8 cellular contexts compared by ENCODE assay signal in the genomic region with DNA sequence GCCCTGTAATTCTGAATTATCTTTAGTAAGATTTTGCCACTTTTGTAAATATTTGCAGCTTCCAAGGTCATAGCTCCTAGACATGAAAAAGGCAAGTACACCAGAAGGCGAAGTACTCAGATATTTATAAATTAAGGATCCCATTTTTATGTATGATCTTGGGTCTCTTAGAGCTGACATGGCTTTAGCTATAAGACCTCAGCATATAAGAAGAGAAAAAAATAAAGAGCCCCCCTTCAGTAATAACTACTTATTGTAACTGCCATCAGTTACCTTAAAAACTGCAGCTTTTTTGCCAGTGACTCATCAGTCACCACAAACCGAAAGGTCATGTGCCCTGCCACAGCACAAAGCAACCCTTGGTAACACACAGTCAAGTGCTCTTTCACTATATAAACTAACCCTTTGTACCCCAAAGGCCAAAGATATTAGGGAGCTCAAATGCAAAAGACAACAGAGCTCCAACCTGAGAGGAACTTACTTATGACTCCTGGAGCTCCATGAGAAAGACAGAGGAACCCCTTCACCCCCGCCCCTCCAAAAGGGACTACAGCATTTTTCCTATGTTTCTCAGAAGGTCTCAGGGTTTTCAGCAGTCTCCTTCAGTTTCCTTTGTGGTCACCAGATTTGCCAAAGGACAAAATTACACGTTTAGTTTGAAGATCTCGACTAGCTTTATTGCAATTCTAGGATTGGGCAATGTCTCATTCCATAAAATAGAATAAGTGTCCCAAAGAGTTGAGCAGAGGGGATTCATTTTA.
DNase-seq lines count a peak whose midpoint lies in the region; ATAC-seq and TF ChIP-seq lines count a peak whose summit lies in the region.

No MANE protein-coding gene starts in this region.

- H3K9me3 Mint-ChIP-seq in CD4-positive, CD25-positive, alpha-beta regulatory T cell: peaks cover 0 to 2% (median 0%) of the 10 kb centered on the region in 7 donors

- no peak for TF ChIP-seq CTCF in foreskin fibroblast (IDR thresholded peaks at IDR 0.05; ENCODE audit: low read depth, low read length)

- H3K27ac Mint-ChIP-seq in CD4-positive, CD25-positive, alpha-beta regulatory T cell: peak overlapping the region in 2 of 3 donors; percentile 23 to 58

- H3K36me3 ChIP-seq in CD4-positive, CD25-positive, alpha-beta regulatory T cell (ENCODE audit: control insufficient read depth, insufficient read depth, low read length): no peaks in the 10 kb centered on the region

- no peak overlapping the region for H3K4me3 Mint-ChIP-seq in CD4-positive, CD25-positive, alpha-beta regulatory T cell

- H3K4me1 Mint-ChIP-seq in CD4-positive, CD25-positive, alpha-beta regulatory T cell: peaks cover 0 to 15% (median 6%) of the 10 kb centered on the region in 4 donors

- H3K4me1 ChIP-seq in CD4-positive, CD25-positive, alpha-beta regulatory T cell (ENCODE audit: control insufficient read depth, insufficient read depth, low read length, poor library complexity, severe bottlenecking): peaks cover 5% of the 10 kb centered on the region

- DNase-seq in CD4-positive, CD25-positive, alpha-beta regulatory T cell: peak in 1 of 3 donors; percentile 70
- DNase-seq in HK-2 (ENCODE audit: unreplicated experiment) (peak; percentile 57), foreskin fibroblast (peak; percentile 69 to 76), iPS-NIHi7 (ENCODE audit: extremely low spot score) (no peak), SIG-M5 treated with dmso at 0.1 percent for 504 hours (lab: John Stamatoyannopoulos, UW; ENCODE audit: unreplicated experiment) (no peak)
- peak; percentile 4 to 15 for DNase-seq in activated CD4-positive, alpha-beta T cell treated with anti-CD3 and anti-CD28 coated beads for 24 hours (ENCODE audit: low read depth in 2 of 2)
- DNase-seq in stimulated activated CD8-positive, alpha-beta memory T cell treated with anti-CD3 and anti-CD28 coated beads, Interleukin-7, amount 100 ng/mL, for 24 hours (ENCODE audit: low read depth): peak; percentile 16

- no peaks in the 10 kb centered on the region for H3K36me3 Mint-ChIP-seq in CD4-positive, CD25-positive, alpha-beta regulatory T cell

- H3K27me3 Mint-ChIP-seq in CD4-positive, CD25-positive, alpha-beta regulatory T cell: no peaks in the 10 kb centered on the region

- H3K27ac ChIP-seq in CD4-positive, CD25-positive, alpha-beta regulatory T cell (ENCODE audit: insufficient read depth, low read length, poor library complexity, severe bottlenecking): no peak overlapping the region

- no peaks in the 10 kb centered on the region for H3K9me3 ChIP-seq in CD4-positive, CD25-positive, alpha-beta regulatory T cell (ENCODE audit: control insufficient read depth in 2 of 2, low read length in 2 of 2)

- no peaks in the 10 kb centered on the region for H3K27me3 ChIP-seq in CD4-positive, CD25-positive, alpha-beta regulatory T cell (ENCODE audit: control insufficient read depth, insufficient read depth, low read length)

- ATAC-seq in CD4-positive, CD25-positive, alpha-beta regulatory T cell (ENCODE audit: low read depth in 2 of 2): peak; percentile 86 to 89
- ATAC-seq in GM21381 (IDR thresholded peaks at IDR 0.05; ENCODE audit: unreplicated experiment): peak; percentile 92

- no peak overlapping the region for H3K4me3 ChIP-seq in CD4-positive, CD25-positive, alpha-beta regulatory T cell (ENCODE audit: low read depth, low read length)
- no peak overlapping the region for H3K4me3 ChIP-seq in foreskin fibroblast (ENCODE audit: low read depth in 1 of 2, low read length in 2 of 2)

Comparison
In these comparisons a context has a peak if more than half of its experiments do, and no peak if none do; other contexts are left out.
1. DNase-seq: peak in HK-2 (single experiment), activated CD4-positive, alpha-beta T cell treated with anti-CD3 and anti-CD28 coated beads for 24 hours (2 of 2), foreskin fibroblast (2 of 2) and stimulated activated CD8-positive, alpha-beta memory T cell treated with anti-CD3 and anti-CD28 coated beads, Interleukin-7, amount 100 ng/mL, for 24 hours (single experiment); none in iPS-NIHi7 (single experiment) and SIG-M5 treated with dmso at 0.1 percent for 504 hours (single experiment).